1 cellular context compared by ENCODE assay signal in genomic region chr18:774811-775210, GRCh38.
TF ChIP-seq lines count a peak whose summit lies in the region.

No MANE protein-coding gene starts in this region.

TF ChIP-seq in HepG2, 621 proteins besides CTCF, POLR2A, EP300 and RAD21 (continued from another document and continues in another):
- TF ChIP-seq, protein P1, sequence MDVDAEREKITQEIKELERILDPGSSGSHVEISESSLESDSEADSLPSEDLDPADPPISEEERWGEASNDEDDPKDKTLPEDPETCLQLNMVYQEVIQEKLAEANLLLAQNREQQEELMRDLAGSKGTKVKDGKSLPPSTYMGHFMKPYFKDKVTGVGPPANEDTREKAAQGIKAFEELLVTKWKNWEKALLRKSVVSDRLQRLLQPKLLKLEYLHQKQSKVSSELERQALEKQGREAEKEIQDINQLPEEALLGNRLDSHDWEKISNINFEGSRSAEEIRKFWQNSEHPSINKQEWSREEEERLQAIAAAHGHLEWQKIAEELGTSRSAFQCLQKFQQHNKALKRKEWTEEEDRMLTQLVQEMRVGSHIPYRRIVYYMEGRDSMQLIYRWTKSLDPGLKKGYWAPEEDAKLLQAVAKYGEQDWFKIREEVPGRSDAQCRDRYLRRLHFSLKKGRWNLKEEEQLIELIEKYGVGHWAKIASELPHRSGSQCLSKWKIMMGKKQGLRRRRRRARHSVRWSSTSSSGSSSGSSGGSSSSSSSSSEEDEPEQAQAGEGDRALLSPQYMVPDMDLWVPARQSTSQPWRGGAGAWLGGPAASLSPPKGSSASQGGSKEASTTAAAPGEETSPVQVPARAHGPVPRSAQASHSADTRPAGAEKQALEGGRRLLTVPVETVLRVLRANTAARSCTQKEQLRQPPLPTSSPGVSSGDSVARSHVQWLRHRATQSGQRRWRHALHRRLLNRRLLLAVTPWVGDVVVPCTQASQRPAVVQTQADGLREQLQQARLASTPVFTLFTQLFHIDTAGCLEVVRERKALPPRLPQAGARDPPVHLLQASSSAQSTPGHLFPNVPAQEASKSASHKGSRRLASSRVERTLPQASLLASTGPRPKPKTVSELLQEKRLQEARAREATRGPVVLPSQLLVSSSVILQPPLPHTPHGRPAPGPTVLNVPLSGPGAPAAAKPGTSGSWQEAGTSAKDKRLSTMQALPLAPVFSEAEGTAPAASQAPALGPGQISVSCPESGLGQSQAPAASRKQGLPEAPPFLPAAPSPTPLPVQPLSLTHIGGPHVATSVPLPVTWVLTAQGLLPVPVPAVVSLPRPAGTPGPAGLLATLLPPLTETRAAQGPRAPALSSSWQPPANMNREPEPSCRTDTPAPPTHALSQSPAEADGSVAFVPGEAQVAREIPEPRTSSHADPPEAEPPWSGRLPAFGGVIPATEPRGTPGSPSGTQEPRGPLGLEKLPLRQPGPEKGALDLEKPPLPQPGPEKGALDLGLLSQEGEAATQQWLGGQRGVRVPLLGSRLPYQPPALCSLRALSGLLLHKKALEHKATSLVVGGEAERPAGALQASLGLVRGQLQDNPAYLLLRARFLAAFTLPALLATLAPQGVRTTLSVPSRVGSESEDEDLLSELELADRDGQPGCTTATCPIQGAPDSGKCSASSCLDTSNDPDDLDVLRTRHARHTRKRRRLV (CRISPR knock-in tag; IDR thresholded peaks at IDR 0.05), result no peak
- TF ChIP-seq PITX1 (CRISPR knock-in tag; IDR thresholded peaks at IDR 0.05) (no peak), ZBTB8A (CRISPR knock-in tag; IDR thresholded peaks at IDR 0.05; ENCODE audit: borderline replicate concordance, low read depth) (no peak), ZNF230 (CRISPR knock-in tag; IDR thresholded peaks at IDR 0.05) (no peak), CREB1 (IDR thresholded peaks at IDR 0.05) (no peak), CREB1 (CRISPR knock-in tag; IDR thresholded peaks at IDR 0.05) (no peak), REST (IDR thresholded peaks at IDR 0.05; ENCODE audit: borderline replicate concordance in 1 of 2, low read depth in 1 of 2, low read length in 2 of 2) (no peak), HNF4A (CRISPR knock-in tag; IDR thresholded peaks at IDR 0.05) (peak; percentile 90), HMGXB4 (CRISPR knock-in tag; IDR thresholded peaks at IDR 0.05; ENCODE audit: borderline replicate concordance in 1 of 2, low read depth in 1 of 2) (no peak), XBP1 (CRISPR knock-in tag; IDR thresholded peaks at IDR 0.05) (no peak), ZNF329 (CRISPR knock-in tag; IDR thresholded peaks at IDR 0.05; ENCODE audit: low read depth) (no peak), SALL1 (CRISPR knock-in tag; IDR thresholded peaks at IDR 0.05) (peak; percentile 62; the same call in 1 of the 2 replicates), BORCS8-MEF2B (CRISPR knock-in tag; IDR thresholded peaks at IDR 0.05) (no peak), ZNF335 (CRISPR knock-in tag; IDR thresholded peaks at IDR 0.05) (no peak), SMARCE1 (IDR thresholded peaks at IDR 0.05; ENCODE audit: borderline replicate concordance) (no peak), ARHGAP35 (CRISPR knock-in tag; IDR thresholded peaks at IDR 0.05; ENCODE audit: borderline replicate concordance) (no peak), ZNF30 (CRISPR knock-in tag; IDR thresholded peaks at IDR 0.05) (no peak), YEATS4 (CRISPR knock-in tag; IDR thresholded peaks at IDR 0.05; ENCODE audit: borderline replicate concordance) (no peak), NR2F1 (CRISPR knock-in tag; IDR thresholded peaks at IDR 0.05) (no peak), ZNF136 (CRISPR knock-in tag; IDR thresholded peaks at IDR 0.05; ENCODE audit: low read depth) (no peak), ESRRA (CRISPR knock-in tag; IDR thresholded peaks at IDR 0.05; ENCODE audit: low read depth) (0 out of 2 replicates have a peak, but pooled peaks have one; percentile 70), PBX2 (CRISPR knock-in tag; IDR thresholded peaks at IDR 0.05) (no peak), CBX2 (IDR thresholded peaks at IDR 0.05; ENCODE audit: low read depth, low read length) (no peak), CBX2 (CRISPR knock-in tag; IDR thresholded peaks at IDR 0.05; ENCODE audit: low read depth) (no peak), TFDP2 (CRISPR knock-in tag; IDR thresholded peaks at IDR 0.05) (no peak), STAG1 (CRISPR knock-in tag; IDR thresholded peaks at IDR 0.05) (no peak), ZNF235 (CRISPR knock-in tag; IDR thresholded peaks at IDR 0.05; ENCODE audit: borderline replicate concordance) (no peak), TRAFD1 (CRISPR knock-in tag; IDR thresholded peaks at IDR 0.05; ENCODE audit: borderline replicate concordance) (no peak), CREB3 (CRISPR knock-in tag; IDR thresholded peaks at IDR 0.05) (no peak)
- TF ChIP-seq, protein P2, sequence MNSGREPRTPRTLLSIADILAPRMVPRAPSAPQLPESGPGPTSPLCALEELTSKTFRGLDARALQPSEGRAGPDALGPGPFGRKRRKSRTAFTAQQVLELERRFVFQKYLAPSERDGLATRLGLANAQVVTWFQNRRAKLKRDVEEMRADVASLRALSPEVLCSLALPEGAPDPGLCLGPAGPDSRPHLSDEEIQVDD (CRISPR knock-in tag; IDR thresholded peaks at IDR 0.05; ENCODE audit: borderline replicate concordance), result no peak
- TF ChIP-seq, protein P3, sequence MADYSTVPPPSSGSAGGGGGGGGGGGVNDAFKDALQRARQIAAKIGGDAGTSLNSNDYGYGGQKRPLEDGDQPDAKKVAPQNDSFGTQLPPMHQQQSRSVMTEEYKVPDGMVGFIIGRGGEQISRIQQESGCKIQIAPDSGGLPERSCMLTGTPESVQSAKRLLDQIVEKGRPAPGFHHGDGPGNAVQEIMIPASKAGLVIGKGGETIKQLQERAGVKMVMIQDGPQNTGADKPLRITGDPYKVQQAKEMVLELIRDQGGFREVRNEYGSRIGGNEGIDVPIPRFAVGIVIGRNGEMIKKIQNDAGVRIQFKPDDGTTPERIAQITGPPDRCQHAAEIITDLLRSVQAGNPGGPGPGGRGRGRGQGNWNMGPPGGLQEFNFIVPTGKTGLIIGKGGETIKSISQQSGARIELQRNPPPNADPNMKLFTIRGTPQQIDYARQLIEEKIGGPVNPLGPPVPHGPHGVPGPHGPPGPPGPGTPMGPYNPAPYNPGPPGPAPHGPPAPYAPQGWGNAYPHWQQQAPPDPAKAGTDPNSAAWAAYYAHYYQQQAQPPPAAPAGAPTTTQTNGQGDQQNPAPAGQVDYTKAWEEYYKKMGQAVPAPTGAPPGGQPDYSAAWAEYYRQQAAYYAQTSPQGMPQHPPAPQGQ (CRISPR knock-in tag; IDR thresholded peaks at IDR 0.05; ENCODE audit: borderline replicate concordance), result no peak
- TF ChIP-seq, protein P4, sequence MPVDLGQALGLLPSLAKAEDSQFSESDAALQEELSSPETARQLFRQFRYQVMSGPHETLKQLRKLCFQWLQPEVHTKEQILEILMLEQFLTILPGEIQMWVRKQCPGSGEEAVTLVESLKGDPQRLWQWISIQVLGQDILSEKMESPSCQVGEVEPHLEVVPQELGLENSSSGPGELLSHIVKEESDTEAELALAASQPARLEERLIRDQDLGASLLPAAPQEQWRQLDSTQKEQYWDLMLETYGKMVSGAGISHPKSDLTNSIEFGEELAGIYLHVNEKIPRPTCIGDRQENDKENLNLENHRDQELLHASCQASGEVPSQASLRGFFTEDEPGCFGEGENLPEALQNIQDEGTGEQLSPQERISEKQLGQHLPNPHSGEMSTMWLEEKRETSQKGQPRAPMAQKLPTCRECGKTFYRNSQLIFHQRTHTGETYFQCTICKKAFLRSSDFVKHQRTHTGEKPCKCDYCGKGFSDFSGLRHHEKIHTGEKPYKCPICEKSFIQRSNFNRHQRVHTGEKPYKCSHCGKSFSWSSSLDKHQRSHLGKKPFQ (CRISPR knock-in tag; IDR thresholded peaks at IDR 0.05; ENCODE audit: insufficient replicate concordance), result no peak
- TF ChIP-seq, protein P5, sequence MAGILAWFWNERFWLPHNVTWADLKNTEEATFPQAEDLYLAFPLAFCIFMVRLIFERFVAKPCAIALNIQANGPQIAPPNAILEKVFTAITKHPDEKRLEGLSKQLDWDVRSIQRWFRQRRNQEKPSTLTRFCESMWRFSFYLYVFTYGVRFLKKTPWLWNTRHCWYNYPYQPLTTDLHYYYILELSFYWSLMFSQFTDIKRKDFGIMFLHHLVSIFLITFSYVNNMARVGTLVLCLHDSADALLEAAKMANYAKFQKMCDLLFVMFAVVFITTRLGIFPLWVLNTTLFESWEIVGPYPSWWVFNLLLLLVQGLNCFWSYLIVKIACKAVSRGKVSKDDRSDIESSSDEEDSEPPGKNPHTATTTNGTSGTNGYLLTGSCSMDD (CRISPR knock-in tag; IDR thresholded peaks at IDR 0.05), result no peak
- TF ChIP-seq, protein P6, sequence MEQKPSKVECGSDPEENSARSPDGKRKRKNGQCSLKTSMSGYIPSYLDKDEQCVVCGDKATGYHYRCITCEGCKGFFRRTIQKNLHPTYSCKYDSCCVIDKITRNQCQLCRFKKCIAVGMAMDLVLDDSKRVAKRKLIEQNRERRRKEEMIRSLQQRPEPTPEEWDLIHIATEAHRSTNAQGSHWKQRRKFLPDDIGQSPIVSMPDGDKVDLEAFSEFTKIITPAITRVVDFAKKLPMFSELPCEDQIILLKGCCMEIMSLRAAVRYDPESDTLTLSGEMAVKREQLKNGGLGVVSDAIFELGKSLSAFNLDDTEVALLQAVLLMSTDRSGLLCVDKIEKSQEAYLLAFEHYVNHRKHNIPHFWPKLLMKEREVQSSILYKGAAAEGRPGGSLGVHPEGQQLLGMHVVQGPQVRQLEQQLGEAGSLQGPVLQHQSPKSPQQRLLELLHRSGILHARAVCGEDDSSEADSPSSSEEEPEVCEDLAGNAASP (CRISPR knock-in tag; IDR thresholded peaks at IDR 0.05; ENCODE audit: borderline replicate concordance), result 0 out of 2 replicates have a peak, but pooled peaks have one; percentile 19
